ENCODE assay signal across 25 cellular contexts in the genomic region with DNA sequence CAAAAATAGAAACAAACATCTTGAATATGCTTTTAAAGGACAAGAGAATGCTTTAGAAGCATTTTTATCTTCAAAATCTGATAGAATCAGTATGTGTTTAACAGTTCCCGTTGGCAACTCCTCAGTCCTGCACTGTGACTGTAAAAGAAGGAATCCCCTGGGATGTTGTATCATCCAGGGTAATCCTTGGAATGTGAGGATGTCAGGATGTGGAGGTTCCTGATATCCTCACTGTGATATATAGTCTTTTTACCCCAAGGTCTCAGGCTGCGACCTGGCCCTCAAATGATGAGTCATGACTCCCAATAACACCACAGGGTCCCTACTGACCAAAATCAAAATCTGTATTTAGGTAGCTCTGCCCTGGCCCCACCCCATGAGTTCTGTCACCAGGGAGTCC. TPM values are rescaled to one million over a fixed set of nuclear protein-coding genes. Genes with fewer than 3 reads are reported as not detected.
"Had no signal": no experiment of that assay in that cellular context is flagged by ENCODE, and none has a peak within 500 bp of the region (broad histone marks: within the 10 kb centered on the region; RNA-seq: fewer than 3 reads in every experiment).

No MANE protein-coding gene starts in this region.

- H3K4me3 ChIP-seq: coronary artery, esophagus squamous epithelium, heart right ventricle, lower lobe of right lung, sigmoid colon, testis, upper lobe of right lung had no signal

- H3K27me3 Mint-ChIP-seq: activated B cell treated with CpG ODN at 0.5 μM for 24 hours; activated CD4-positive, alpha-beta T cell treated with anti-CD3 and anti-CD28 coated beads for 36 hours; activated naive CD8-positive, alpha-beta T cell treated with anti-CD3 and anti-CD28 coated beads for 36 hours; activated T-helper 17 cell treated with anti-CD3 and anti-CD28 coated beads, Interleukin-2, amount 50 U/mL, for 72 hours; naive thymus-derived CD8-positive, alpha-beta T cell had no signal

- H3K27ac Mint-ChIP-seq: activated B cell treated with CpG ODN at 0.5 μM for 24 hours; activated CD4-positive, alpha-beta T cell treated with anti-CD3 and anti-CD28 coated beads for 36 hours; activated naive CD8-positive, alpha-beta T cell treated with anti-CD3 and anti-CD28 coated beads for 36 hours; activated T-cell treated with anti-CD3 and anti-CD28 coated beads, Interleukin-2, amount 50 U/mL, for 24 hours; activated T-helper 17 cell treated with anti-CD3 and anti-CD28 coated beads, Interleukin-2, amount 50 U/mL, for 72 hours; mesothelial cell of epicardium; naive thymus-derived CD8-positive, alpha-beta T cell had no signal

- ATAC-seq: activated CD4-positive, alpha-beta T cell treated with anti-CD3 and anti-CD28 coated beads for 36 hours; activated T-helper 17 cell treated with anti-CD3 and anti-CD28 coated beads, Interleukin-2, amount 50 U/mL, for 72 hours; heart right ventricle; left lobe of liver; lower lobe of right lung; naive thymus-derived CD8-positive, alpha-beta T cell; upper lobe of right lung had no signal

- H3K4me1 ChIP-seq: esophagus squamous epithelium, lower lobe of right lung, testis, upper lobe of right lung had no signal

- H3K4me1 Mint-ChIP-seq: activated B cell treated with CpG ODN at 0.5 μM for 24 hours; activated CD4-positive, alpha-beta T cell treated with anti-CD3 and anti-CD28 coated beads for 36 hours; activated naive CD8-positive, alpha-beta T cell treated with anti-CD3 and anti-CD28 coated beads for 36 hours; activated T-helper 17 cell treated with anti-CD3 and anti-CD28 coated beads, Interleukin-2, amount 50 U/mL, for 72 hours; naive thymus-derived CD8-positive, alpha-beta T cell had no signal

- DNase-seq: activated B cell treated with CpG ODN at 0.5 μM for 24 hours; activated CD4-positive, alpha-beta T cell treated with anti-CD3 and anti-CD28 coated beads for 36 hours; activated CD4-positive, alpha-beta T cell treated with anti-CD3 and anti-CD28 coated beads, Interleukin-2, amount 50 U/mL, for 4 hours; activated CD8-positive, alpha-beta memory T cell treated with anti-CD3 and anti-CD28 coated beads for 24 hours; activated CD8-positive, alpha-beta memory T cell treated with anti-CD3 and anti-CD28 coated beads, Interleukin-2, amount 50 U/mL, for 4 hours; activated naive CD8-positive, alpha-beta T cell treated with anti-CD3 and anti-CD28 coated beads for 36 hours; activated T-cell treated with anti-CD3 and anti-CD28 coated beads, Interleukin-2, amount 50 U/mL, for 24 hours; esophagus squamous epithelium; heart right ventricle; lower lobe of right lung; naive thymus-derived CD8-positive, alpha-beta T cell; sigmoid colon; stimulated activated CD4-positive, alpha-beta T cell treated with anti-CD3 and anti-CD28 coated beads, Interleukin-4, amount 100 ng/mL, for 1 hour; stimulated activated naive CD4-positive, alpha-beta T cell; T-helper 1 cell; T-helper 9 cell; testis; upper lobe of right lung had no signal

- H3K9me3 Mint-ChIP-seq: activated B cell treated with CpG ODN at 0.5 μM for 24 hours; activated naive CD8-positive, alpha-beta T cell treated with anti-CD3 and anti-CD28 coated beads for 36 hours; activated T-cell treated with anti-CD3 and anti-CD28 coated beads, Interleukin-2, amount 50 U/mL, for 24 hours; activated T-helper 17 cell treated with anti-CD3 and anti-CD28 coated beads, Interleukin-2, amount 50 U/mL, for 72 hours had no signal

- H3K9me3 ChIP-seq: esophagus squamous epithelium, heart right ventricle, lower lobe of right lung, sigmoid colon, testis, upper lobe of right lung had no signal

- H3K4me3 Mint-ChIP-seq: activated B cell treated with CpG ODN at 0.5 μM for 24 hours; activated CD4-positive, alpha-beta T cell treated with anti-CD3 and anti-CD28 coated beads for 36 hours; activated naive CD8-positive, alpha-beta T cell treated with anti-CD3 and anti-CD28 coated beads for 36 hours; activated T-cell treated with anti-CD3 and anti-CD28 coated beads, Interleukin-2, amount 50 U/mL, for 24 hours; activated T-helper 17 cell treated with anti-CD3 and anti-CD28 coated beads, Interleukin-2, amount 50 U/mL, for 72 hours; mesothelial cell of epicardium; naive thymus-derived CD8-positive, alpha-beta T cell had no signal

- H3K27me3 ChIP-seq: esophagus squamous epithelium, sigmoid colon, testis, upper lobe of right lung had no signal

- FAIRE-seq: bronchial epithelial cell had no signal

- H3K36me3 Mint-ChIP-seq: activated naive CD8-positive, alpha-beta T cell treated with anti-CD3 and anti-CD28 coated beads for 36 hours; naive thymus-derived CD8-positive, alpha-beta T cell had no signal

- H3K27ac ChIP-seq: coronary artery, esophagus squamous epithelium, heart right ventricle, lower lobe of right lung, testis, upper lobe of right lung had no signal

- H3K36me3 ChIP-seq: esophagus squamous epithelium, heart right ventricle, lower lobe of right lung, sigmoid colon, upper lobe of right lung had no signal

RNA-seq across cellular contexts. Expression of gene PTCHD1, which starts 53.2 kb away (rescaled TPM):
- total RNA-seq: activated CD4-positive, alpha-beta T cell treated with anti-CD3 and anti-CD28 coated beads for 36 hours; activated naive CD8-positive, alpha-beta T cell treated with anti-CD3 and anti-CD28 coated beads for 36 hours; bronchial epithelial cell; naive thymus-derived CD8-positive, alpha-beta T cell; osteoblast; renal cortical epithelial cell had no signal
- polyA plus RNA-seq: naive thymus-derived CD8-positive, alpha-beta T cell had no signal
